ENCODE assay signal across 27 cellular contexts in genomic region chr7:67552738-67553137, GRCh38.
"Had no signal": no experiment of that assay in that cellular context is flagged by ENCODE, and none has a peak within 500 bp of the region (broad histone marks: within the 10 kb centered on the region; RNA-seq: fewer than 3 reads in every experiment).

No MANE protein-coding gene starts in this region.

- H3K4me1 Mint-ChIP-seq: natural killer cell; stimulated activated effector memory CD8-positive, alpha-beta T cell treated with anti-CD3 and anti-CD28 coated beads, Interleukin-12 subunit alpha, Interleukin-12 subunit beta, amount 100 ng/mL, for 72 hours; stimulated activated naive B cell treated with anti-CD40 and anti-IgM and Interleukin-4, amounts not matched to agents 10 μg/mL and 1 μg/mL and 100 μg/mL, for 72 hours had no signal

- DNase-seq: natural killer cell; occipital lobe; ovary; posterior cingulate gyrus; psoas muscle; right cardiac atrium; sigmoid colon; small intestine; stimulated activated CD4-positive, alpha-beta T cell treated with anti-CD3 and anti-CD28 coated beads, Interleukin-15, amount 100 ng/mL, for 24 hours; stimulated activated CD4-positive, alpha-beta T cell treated with anti-CD3 and anti-CD28 coated beads, Interleukin-2, amount 100 ng/mL, for 24 hours; stimulated activated CD4-positive, alpha-beta T cell treated with anti-CD3 and anti-CD28 coated beads, Interleukin-2, amount 100 ng/mL, for 48 hours; stimulated activated CD4-positive, alpha-beta T cell treated with anti-CD3 and anti-CD28 coated beads, Interleukin-4, amount 100 ng/mL, for 24 hours; stimulated activated naive B cell treated with anti-CD40 and anti-IgM and Interleukin-4, amounts not matched to agents 10 μg/mL and 1 μg/mL and 100 μg/mL, for 72 hours; stimulated activated naive CD4-positive, alpha-beta T cell treated with Interleukin-2 at 50 U/mL for 16 hours; stomach; tibial artery; transverse colon; upper lobe of right lung; uterus had no signal

- H3K4me3 Mint-ChIP-seq: natural killer cell; nephron; neural progenitor cell; stimulated activated effector memory CD8-positive, alpha-beta T cell treated with anti-CD3 and anti-CD28 coated beads, Interleukin-12 subunit alpha, Interleukin-12 subunit beta, amount 100 ng/mL, for 72 hours; stimulated activated naive B cell treated with anti-CD40 and anti-IgM and Interleukin-4, amounts not matched to agents 10 μg/mL and 1 μg/mL and 100 μg/mL, for 72 hours; stimulated activated naive CD8-positive, alpha-beta T cell treated with anti-CD3 and anti-CD28 coated beads, Interleukin-15, Interleukin-2, amounts not matched to agents 100 ng/mL and 50 ng/mL, for 24 hours; type B pancreatic cell had no signal

- H3K27ac Mint-ChIP-seq: natural killer cell; nephron; neural progenitor cell; progenitor cell of endocrine pancreas; stimulated activated effector memory CD8-positive, alpha-beta T cell treated with anti-CD3 and anti-CD28 coated beads, Interleukin-12 subunit alpha, Interleukin-12 subunit beta, amount 100 ng/mL, for 72 hours; stimulated activated naive B cell treated with anti-CD40 and anti-IgM and Interleukin-4, amounts not matched to agents 10 μg/mL and 1 μg/mL and 100 μg/mL, for 72 hours; stimulated activated naive CD8-positive, alpha-beta T cell treated with anti-CD3 and anti-CD28 coated beads, Interleukin-15, Interleukin-2, amounts not matched to agents 100 ng/mL and 50 ng/mL, for 24 hours; type B pancreatic cell had no signal

- H3K9me3 Mint-ChIP-seq: nephron, type B pancreatic cell had no signal

- H3K27me3 Mint-ChIP-seq: stimulated activated naive B cell treated with anti-CD40 and anti-IgM and Interleukin-4, amounts not matched to agents 10 μg/mL and 1 μg/mL and 100 μg/mL, for 72 hours; stimulated activated naive CD8-positive, alpha-beta T cell treated with anti-CD3 and anti-CD28 coated beads, Interleukin-15, Interleukin-2, amounts not matched to agents 100 ng/mL and 50 ng/mL, for 24 hours had no signal

- H3K9me3 ChIP-seq: ovary, psoas muscle, right lobe of liver, tibial artery, transverse colon, upper lobe of right lung, uterus had no signal

- H3K27ac ChIP-seq: neural progenitor cell, ovary, parathyroid adenoma, psoas muscle, right lobe of liver, sigmoid colon, stomach, tibial artery, transverse colon, upper lobe of right lung, uterus had no signal

- H3K27me3 ChIP-seq: neural progenitor cell, ovary, right lobe of liver, sigmoid colon, stomach, tibial artery, transverse colon, upper lobe of right lung, uterus had no signal

- H3K36me3 ChIP-seq: neural progenitor cell, ovary, right lobe of liver, sigmoid colon, stomach, tibial artery, transverse colon, upper lobe of right lung, uterus had no signal

- H3K4me3 ChIP-seq: neural progenitor cell, ovary, psoas muscle, right lobe of liver, sigmoid colon, stomach, tibial artery, transverse colon, upper lobe of right lung, uterus had no signal

- H3K36me3 Mint-ChIP-seq: natural killer cell; neural progenitor cell; stimulated activated effector memory CD8-positive, alpha-beta T cell treated with anti-CD3 and anti-CD28 coated beads, Interleukin-12 subunit alpha, Interleukin-12 subunit beta, amount 100 ng/mL, for 72 hours; stimulated activated naive B cell treated with anti-CD40 and anti-IgM and Interleukin-4, amounts not matched to agents 10 μg/mL and 1 μg/mL and 100 μg/mL, for 72 hours; type B pancreatic cell had no signal

- H3K4me1 ChIP-seq: neural progenitor cell, parathyroid adenoma, psoas muscle, right lobe of liver, sigmoid colon, tibial artery, transverse colon, upper lobe of right lung, uterus had no signal

- ATAC-seq: natural killer cell; psoas muscle; stimulated activated effector memory CD8-positive, alpha-beta T cell treated with anti-CD3 and anti-CD28 coated beads, Interleukin-12 subunit alpha, Interleukin-12 subunit beta, amount 100 ng/mL, for 72 hours; stimulated activated naive B cell treated with anti-CD40 and anti-IgM and Interleukin-4, amounts not matched to agents 10 μg/mL and 1 μg/mL and 100 μg/mL, for 72 hours had no signal
